10 cellular contexts compared by ENCODE assay signal in genomic region chr9:131654857-131655577, GRCh38.
DNase-seq lines count a peak whose midpoint lies in the region; ATAC-seq lines count a peak whose summit lies in the region.
"Had no signal": no experiment of that assay in that cellular context is flagged by ENCODE, and none has a peak within 500 bp of the region (broad histone marks: within the 10 kb centered on the region; RNA-seq: fewer than 3 reads in every experiment).

No MANE protein-coding gene starts in this region.

- intact Hi-C loops in sciatic nerve (cut with DNase I) = loop anchor here (5.0 to 10.0 kb wide), 2 partner anchors 60 to 1907 kb away; no protein-coding TSS in a partner anchor

- ATAC-seq in sciatic nerve (peak; percentile 22), HG03521 (IDR thresholded peaks at IDR 0.05; ENCODE audit: unreplicated experiment) (no peak), GM21619 (IDR thresholded peaks at IDR 0.05; ENCODE audit: unreplicated experiment) (no peak)

- H3K27me3 ChIP-seq in effector memory CD4-positive, alpha-beta T cell (replicated peaks; ENCODE audit: control insufficient read depth, insufficient read depth, low read length, poor library complexity, severe bottlenecking) = no peaks in the 10 kb centered on the region
- H3K27me3 ChIP-seq: sigmoid colon had no signal

- DNase-seq in DMS53 treated with DMSO at 0.1 percent for 48 hours (lab: John Stamatoyannopoulos, UW; ENCODE audit: unreplicated experiment) (peak; percentile 95), NCI-H510A treated with DMSO at 0.1 percent for 48 hours (lab: John Stamatoyannopoulos, UW) (peak; percentile 93), sciatic nerve (ENCODE audit: low spot score) (no peak), DMS 273 (lab: John Stamatoyannopoulos, UW; ENCODE audit: unreplicated experiment) (no peak), NCI-H2171 (lab: John Stamatoyannopoulos, UW) (no peak)
- no peak for DNase-seq in effector memory CD4-positive, alpha-beta T cell
- DNase-seq: activated naive CD4-positive, alpha-beta T cell treated with anti-CD3 and anti-CD28 coated beads, Interleukin-2, amount 10 ng/mL, durations not matched to agents 7 days and 5 days; sigmoid colon had no signal

- peak overlapping the region; percentile 9 for H3K27ac ChIP-seq in effector memory CD4-positive, alpha-beta T cell (ENCODE audit: insufficient read depth, low read length, poor library complexity, severe bottlenecking)

- H3K9me3 ChIP-seq in effector memory CD4-positive, alpha-beta T cell (ENCODE audit: control insufficient read depth, low read length) = no peaks in the 10 kb centered on the region
- H3K9me3 ChIP-seq: sigmoid colon had no signal

- H3K36me3 ChIP-seq in effector memory CD4-positive, alpha-beta T cell (ENCODE audit: control insufficient read depth, insufficient read depth, low read length) = peaks cover 8% of the 10 kb centered on the region
- H3K36me3 ChIP-seq: sigmoid colon had no signal

- H3K4me3 ChIP-seq in effector memory CD4-positive, alpha-beta T cell (ENCODE audit: insufficient read depth, low read depth, low read length, poor library complexity, severe bottlenecking) = no peak overlapping the region
- H3K4me3 ChIP-seq: sigmoid colon had no signal

- peaks cover 49% of the 10 kb centered on the region for H3K4me1 ChIP-seq in effector memory CD4-positive, alpha-beta T cell (ENCODE audit: control insufficient read depth, insufficient read depth, low read length, poor library complexity, severe bottlenecking)

Comparison
In these comparisons a context has a peak if more than half of its experiments do, and no peak if none do; other contexts are left out.
1. DNase-seq: peak in DMS53 treated with DMSO at 0.1 percent for 48 hours (single experiment) and NCI-H510A treated with DMSO at 0.1 percent for 48 hours (single experiment); none in effector memory CD4-positive, alpha-beta T cell (0 of 3), sciatic nerve (single experiment), DMS 273 (single experiment) and NCI-H2171 (single experiment).